8 cellular contexts compared by ENCODE assay signal in the genomic region with DNA sequence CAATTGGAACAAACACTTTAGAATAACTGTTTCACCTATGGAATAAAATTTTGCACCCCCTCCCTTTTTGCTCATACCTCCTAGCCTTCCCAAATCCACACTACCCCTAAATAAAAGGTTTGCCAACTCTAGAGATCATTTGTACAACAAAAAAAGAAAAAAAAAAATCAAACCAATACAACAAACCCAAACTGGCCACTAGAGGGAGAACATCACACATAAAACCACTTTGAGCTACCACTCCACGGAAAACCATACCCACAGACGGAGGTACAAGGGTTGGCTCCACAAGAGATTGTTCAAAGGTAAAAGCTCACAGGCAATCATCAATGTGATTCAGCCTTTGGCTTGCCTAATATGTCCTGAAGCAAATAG. TPM values are rescaled to one million over a fixed set of nuclear protein-coding genes. Genes with fewer than 3 reads are reported as not detected.
A peak's percentile ranks its signal among the peaks of the same experiment; 100 is the strongest.
DNase-seq lines count a peak whose midpoint lies in the region; ATAC-seq and TF ChIP-seq lines count a peak whose summit lies in the region.

No MANE protein-coding gene starts in this region.

- BruUV-seq in Calu3 (replicated peaks; lab: Mats Ljungman, UMichigan), result no TSS peak

- H3K27ac ChIP-seq in neutrophil (no peak overlapping the region), urinary bladder (ENCODE audit: low read depth) (no peak overlapping the region)

- peaks cover 7% of the 10 kb centered on the region for H3K4me1 Mint-ChIP-seq in Calu3 (ENCODE audit: low read depth, unreplicated experiment)

- no peak overlapping the region for H3K27ac Mint-ChIP-seq in Calu3 (ENCODE audit: unreplicated experiment)

- peak; percentile 63 for TF ChIP-seq CTCF in Calu3 (IDR thresholded peaks at IDR 0.05; ENCODE audit: unreplicated experiment)
- TF ChIP-seq CTCF in neutrophil (IDR thresholded peaks at IDR 0.05), result peak; percentile 50

- H3K9me3 ChIP-seq in neutrophil, result no peaks in the 10 kb centered on the region

- ATAC-seq in GM19455 (IDR thresholded peaks at IDR 0.05; ENCODE audit: unreplicated experiment) (peak; percentile 74), HG03558 (IDR thresholded peaks at IDR 0.05; ENCODE audit: extremely low read depth, unreplicated experiment) (peak; percentile 81)

- no peaks in the 10 kb centered on the region for H3K27me3 Mint-ChIP-seq in Calu3 (ENCODE audit: unreplicated experiment)

- H3K36me3 ChIP-seq in neutrophil (no peaks in the 10 kb centered on the region), urinary bladder (ENCODE audit: insufficient read depth) (no peaks in the 10 kb centered on the region)

- intact Hi-C loops in Calu3 (cut with micrococcal nuclease; ENCODE audit: unreplicated experiment), result loop anchor here (1.0 kb wide), 1 partner anchor 283 kb away; no protein-coding TSS in a partner anchor

- H3K36me3 Mint-ChIP-seq in Calu3 (ENCODE audit: insufficient read depth, unreplicated experiment), result no peaks in the 10 kb centered on the region

- CTCF ChIA-PET in Calu3 (lab: Charles Lee), result interaction anchor here (0.7 to 2.0 kb wide), 9 partner anchors 23 to 283 kb away, joined by 3 to 18 read pairs (median 3); partner anchors contain the start of gene ITPR1

- H3K4me3 Mint-ChIP-seq in Calu3 (ENCODE audit: low read depth, unreplicated experiment), result no peak overlapping the region

- H3K9me3 Mint-ChIP-seq in Calu3 (ENCODE audit: low read depth, unreplicated experiment), result no peaks in the 10 kb centered on the region

- H3K27me3 ChIP-seq in neutrophil, result no peaks in the 10 kb centered on the region

- H3K4me1 ChIP-seq in neutrophil (ENCODE audit: control insufficient read depth in 1 of 2, insufficient read depth in 1 of 2, low read depth in 1 of 2, low read length in 1 of 2) (peaks cover 0 to 15% of the 10 kb centered on the region in 2 experiments), urinary bladder (ENCODE audit: insufficient read depth) (peaks cover 2% of the 10 kb centered on the region)

- WGBS in urinary bladder, result 0% methylated on average over 2 of the region's 2 CpGs

- DNase-seq in Calu3 (peak; percentile 28), NOMO-1 treated with DMSO at 0.1 percent for 48 hours (lab: John Stamatoyannopoulos, UW; ENCODE audit: unreplicated experiment) (peak; percentile 71), fibroblast of peridontal ligament (ENCODE audit: extremely low read depth) (peak; percentile 81)
- peak; percentile 30 for DNase-seq in activated T-cell treated with anti-CD3 and anti-CD28 coated beads, Interleukin-2, amount 50 U/mL, for 1 hour

- peak overlapping the region; percentile 9 to 42 for H3K4me3 ChIP-seq in neutrophil (ENCODE audit: low read depth in 1 of 2, low read length in 1 of 2)
- peak overlapping the region; percentile 40 for H3K4me3 ChIP-seq in urinary bladder (ENCODE audit: low read depth, low read length)

RNA-seq across cellular contexts. Expression of gene SETMAR, which starts 47.6 kb away (rescaled TPM):
- total RNA-seq in Calu3 (2022) (7.8 and 10.4 TPM in 2 replicates), urinary bladder (24.4 TPM)
- polyA plus RNA-seq in urinary bladder, result 21.0 TPM

Comparison
In these comparisons a context has a peak if more than half of its experiments do, and no peak if none do; other contexts are left out.
1. DNase-seq: peak in every context shown above with its lines; median percentile 81 in fibroblast of peridontal ligament; 71 in NOMO-1 treated with DMSO at 0.1 percent for 48 hours; 30 in activated T-cell treated with anti-CD3 and anti-CD28 coated beads, Interleukin-2, amount 50 U/mL, for 1 hour; 28 in Calu3.